ENCODE assay signal across 35 cellular contexts in the genomic region with DNA sequence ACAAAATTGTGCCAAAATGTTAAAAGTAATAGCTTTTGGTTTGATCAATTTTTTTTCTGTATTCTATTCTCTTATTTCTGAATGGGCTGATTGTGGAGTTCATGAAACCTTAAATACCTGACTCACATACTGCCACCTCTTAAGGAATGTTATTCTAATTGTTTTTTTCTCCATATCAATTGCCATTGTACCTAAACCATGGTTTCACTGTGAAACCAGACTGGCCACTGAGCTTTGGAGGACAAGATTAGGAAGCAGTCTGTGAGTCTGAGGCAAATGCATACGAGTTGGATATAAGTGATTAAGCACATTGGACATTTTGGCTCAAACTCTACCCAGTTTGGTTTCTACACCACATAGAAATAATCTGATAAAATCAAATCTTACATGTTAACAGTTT.
"Had no signal": no experiment of that assay in that cellular context is flagged by ENCODE, and none has a peak within 500 bp of the region (broad histone marks: within the 10 kb centered on the region; RNA-seq: fewer than 3 reads in every experiment).

No MANE protein-coding gene starts in this region.

- DNase-seq: activated CD4-positive, alpha-beta memory T cell treated with anti-CD3 and anti-CD28 coated beads, Interleukin-2, amount 10 ng/mL, durations not matched to agents 7 days and 5 days; activated CD4-positive, alpha-beta T cell treated with anti-CD3 and anti-CD28 coated beads for 1 hour; activated CD4-positive, alpha-beta T cell treated with anti-CD3 and anti-CD28 coated beads for 36 hours; activated CD4-positive, alpha-beta T cell treated with anti-CD3 and anti-CD28 coated beads for 48 hours; activated CD4-positive, alpha-beta T cell treated with anti-CD3 and anti-CD28 coated beads, Interleukin-2, amount 10 ng/mL, durations not matched to agents 7 days and 5 days; activated CD4-positive, alpha-beta T cell treated with anti-CD3 and anti-CD28 coated beads, Interleukin-2, amount 50 U/mL, for 48 hours; activated CD4-positive, CD25-positive, alpha-beta regulatory T cell; activated CD8-positive, alpha-beta memory T cell treated with anti-CD3 and anti-CD28 coated beads, Interleukin-2, amount 50 U/mL, for 4 hours; activated effector memory CD4-positive, alpha-beta T cell treated with anti-CD3 and anti-CD28 coated beads, Interleukin-2, amount 50 U/mL, for 16 hours; activated gamma-delta T cell treated with Interleukin-2 at 50 U/mL for 16 hours; activated naive CD4-positive, alpha-beta T cell; activated naive CD4-positive, alpha-beta T cell treated with anti-CD3 and anti-CD28 coated beads for 36 hours; activated naive CD4-positive, alpha-beta T cell treated with anti-CD3 and anti-CD28 coated beads, Interleukin-2, amount 50 U/mL, for 16 hours; activated naive CD8-positive, alpha-beta T cell treated with anti-CD3 and anti-CD28 coated beads for 36 hours; activated T-cell treated with anti-CD3 and anti-CD28 coated beads for 4 hours; activated T-cell treated with anti-CD3 and anti-CD28 coated beads, Interleukin-2, amount 50 U/mL, for 1 hour; activated T-cell treated with anti-CD3 and anti-CD28 coated beads, Interleukin-2, amount 50 U/mL, for 4 hours; activated T-cell treated with anti-CD3 and anti-CD28 coated beads, Interleukin-2, amount 50 U/mL, for 72 hours; adrenal gland; amniotic stem cell; aorta; body of pancreas; brain microvascular endothelial cell; central memory CD4-positive, alpha-beta T cell; T-helper 1 cell; T-helper 2 cell; T-helper 9 cell had no signal

- H3K27ac ChIP-seq: adrenal gland, body of pancreas, brain microvascular endothelial cell, breast epithelium, VCaP had no signal

- H3K4me1 ChIP-seq: adrenal gland, body of pancreas, breast epithelium had no signal

- H3K9me3 Mint-ChIP-seq: activated naive CD8-positive, alpha-beta T cell treated with anti-CD3 and anti-CD28 coated beads for 36 hours; activated T-helper 1 cell treated with anti-CD3 and anti-CD28 coated beads, Interleukin-12 subunit alpha, Interleukin-12 subunit beta, Interleukin-2, Interleukin-4 antibody, amounts not matched to agents 30 ng/mL and 10 ng/mL and 1 ng/mL, durations not matched to agents 14 hours and 24 hours and 36 hours had no signal

- H3K9me3 ChIP-seq: adrenal gland, body of pancreas had no signal

- H3K27me3 Mint-ChIP-seq: activated CD4-positive, alpha-beta memory T cell treated with anti-CD3 and anti-CD28 coated beads, Interleukin-2, amount 10 ng/mL, durations not matched to agents 7 days and 5 days; activated CD4-positive, alpha-beta T cell treated with anti-CD3 and anti-CD28 coated beads for 36 hours; activated CD4-positive, alpha-beta T cell treated with anti-CD3 and anti-CD28 coated beads, Interleukin-2, amount 10 ng/mL, durations not matched to agents 7 days and 5 days; activated naive CD8-positive, alpha-beta T cell treated with anti-CD3 and anti-CD28 coated beads for 36 hours; activated T-helper 17 cell treated with anti-CD3 and anti-CD28 coated beads, Interleukin-2, amount 50 U/mL, for 72 hours had no signal

- ATAC-seq: activated CD4-positive, alpha-beta T cell treated with anti-CD3 and anti-CD28 coated beads for 36 hours; activated CD4-positive, CD25-positive, alpha-beta regulatory T cell treated with anti-CD3 and anti-CD28 coated beads, Interleukin-2, amount 50 U/mL, for 24 hours; activated naive CD4-positive, alpha-beta T cell treated with anti-CD3 and anti-CD28 coated beads, Interleukin-2, amount 50 U/mL, for 72 hours; activated T-cell treated with anti-CD3 and anti-CD28 coated beads, Interleukin-2, amount 50 U/mL, for 4 hours; activated T-cell treated with anti-CD3 and anti-CD28 coated beads, Interleukin-2, amount 50 U/mL, for 72 hours; activated T-helper 17 cell treated with anti-CD3 and anti-CD28 coated beads, Interleukin-2, amount 50 U/mL, for 72 hours; body of pancreas had no signal

- H3K4me1 Mint-ChIP-seq: activated CD4-positive, alpha-beta memory T cell treated with anti-CD3 and anti-CD28 coated beads, Interleukin-2, amount 10 ng/mL, durations not matched to agents 7 days and 5 days; activated CD4-positive, alpha-beta T cell treated with anti-CD3 and anti-CD28 coated beads for 36 hours; activated CD4-positive, alpha-beta T cell treated with anti-CD3 and anti-CD28 coated beads, Interleukin-2, amount 10 ng/mL, durations not matched to agents 7 days and 5 days; activated naive CD8-positive, alpha-beta T cell treated with anti-CD3 and anti-CD28 coated beads for 36 hours; activated T-helper 17 cell treated with anti-CD3 and anti-CD28 coated beads, Interleukin-2, amount 50 U/mL, for 72 hours had no signal

- H3K36me3 ChIP-seq: adrenal gland, brain microvascular endothelial cell, breast epithelium had no signal

- H3K27me3 ChIP-seq: adrenal gland, body of pancreas, brain microvascular endothelial cell, breast epithelium had no signal

- H3K4me3 Mint-ChIP-seq: activated CD4-positive, alpha-beta memory T cell treated with anti-CD3 and anti-CD28 coated beads, Interleukin-2, amount 10 ng/mL, durations not matched to agents 7 days and 5 days; activated CD4-positive, alpha-beta T cell treated with anti-CD3 and anti-CD28 coated beads for 36 hours; activated CD4-positive, alpha-beta T cell treated with anti-CD3 and anti-CD28 coated beads, Interleukin-2, amount 10 ng/mL, durations not matched to agents 7 days and 5 days; activated naive CD4-positive, alpha-beta T cell treated with anti-CD3 and anti-CD28 coated beads for 36 hours; activated naive CD8-positive, alpha-beta T cell treated with anti-CD3 and anti-CD28 coated beads for 36 hours; activated T-cell treated with anti-CD3 and anti-CD28 coated beads, Interleukin-2, amount 50 U/mL, for 4 hours; activated T-cell treated with anti-CD3 and anti-CD28 coated beads, Interleukin-2, amount 50 U/mL, for 72 hours; activated T-helper 1 cell treated with anti-CD3 and anti-CD28 coated beads, Interleukin-12 subunit alpha, Interleukin-12 subunit beta, Interleukin-2, Interleukin-4 antibody, amounts not matched to agents 30 ng/mL and 10 ng/mL and 1 ng/mL, durations not matched to agents 14 hours and 24 hours and 36 hours; activated T-helper 17 cell treated with anti-CD3 and anti-CD28 coated beads, Interleukin-2, amount 50 U/mL, for 72 hours; T-helper 1 cell treated with Interleukin-12 subunit alpha and Interleukin-12 subunit beta and Interleukin-4 antibody, amounts not matched to agents 30 μg/mL and 1 μg/mL, for 36 hours; T-helper 2 cell treated with Interferon-gamma antibody and Interleukin-4, amounts not matched to agents 5 μg/mL and 100 μg/mL, for 36 hours had no signal

- H3K27ac Mint-ChIP-seq: activated CD4-positive, alpha-beta memory T cell treated with anti-CD3 and anti-CD28 coated beads, Interleukin-2, amount 10 ng/mL, durations not matched to agents 7 days and 5 days; activated CD4-positive, alpha-beta T cell treated with anti-CD3 and anti-CD28 coated beads for 36 hours; activated CD4-positive, alpha-beta T cell treated with anti-CD3 and anti-CD28 coated beads, Interleukin-2, amount 10 ng/mL, durations not matched to agents 7 days and 5 days; activated naive CD4-positive, alpha-beta T cell treated with anti-CD3 and anti-CD28 coated beads for 36 hours; activated naive CD4-positive, alpha-beta T cell treated with anti-CD3 and anti-CD28 coated beads, Interleukin-2, amount 50 U/mL, for 72 hours; activated naive CD8-positive, alpha-beta T cell treated with anti-CD3 and anti-CD28 coated beads for 36 hours; activated T-cell treated with anti-CD3 and anti-CD28 coated beads, Interleukin-2, amount 50 U/mL, for 72 hours; activated T-helper 1 cell treated with anti-CD3 and anti-CD28 coated beads, Interleukin-12 subunit alpha, Interleukin-12 subunit beta, Interleukin-2, Interleukin-4 antibody, amounts not matched to agents 30 ng/mL and 10 ng/mL and 1 ng/mL, durations not matched to agents 14 hours and 24 hours and 36 hours; activated T-helper 17 cell treated with anti-CD3 and anti-CD28 coated beads, Interleukin-2, amount 50 U/mL, for 72 hours; T-helper 1 cell treated with Interleukin-12 subunit alpha and Interleukin-12 subunit beta and Interleukin-4 antibody, amounts not matched to agents 30 μg/mL and 1 μg/mL, for 36 hours; T-helper 2 cell treated with Interferon-gamma antibody and Interleukin-4, amounts not matched to agents 5 μg/mL and 100 μg/mL, for 36 hours had no signal

- H3K36me3 Mint-ChIP-seq: activated naive CD4-positive, alpha-beta T cell treated with anti-CD3 and anti-CD28 coated beads, Interleukin-2, amount 50 U/mL, for 72 hours; activated naive CD8-positive, alpha-beta T cell treated with anti-CD3 and anti-CD28 coated beads for 36 hours had no signal

- H3K4me3 ChIP-seq: adrenal gland, body of pancreas, breast epithelium had no signal
